In genomic region chr5:156707750-156708149, GRCh38 we compare ENCODE assay signal across 7 cellular contexts.
"Had no signal": no experiment of that assay in that cellular context is flagged by ENCODE, and none has a peak within 500 bp of the region (broad histone marks: within the 10 kb centered on the region; RNA-seq: fewer than 3 reads in every experiment).

No MANE protein-coding gene starts in this region.

- H3K4me2 ChIP-seq: GM23338 had no signal

- H2AFZ ChIP-seq: GM23338 had no signal

- DNase-seq: H9, HCEC 1CT had no signal

- FAIRE-seq: H1, H54, HepG2, HTR-8/SVneo had no signal

- H3K4me3 ChIP-seq: GM23338 had no signal

- ATAC-seq: GM23338, HepG2 had no signal
